In the genomic region with DNA sequence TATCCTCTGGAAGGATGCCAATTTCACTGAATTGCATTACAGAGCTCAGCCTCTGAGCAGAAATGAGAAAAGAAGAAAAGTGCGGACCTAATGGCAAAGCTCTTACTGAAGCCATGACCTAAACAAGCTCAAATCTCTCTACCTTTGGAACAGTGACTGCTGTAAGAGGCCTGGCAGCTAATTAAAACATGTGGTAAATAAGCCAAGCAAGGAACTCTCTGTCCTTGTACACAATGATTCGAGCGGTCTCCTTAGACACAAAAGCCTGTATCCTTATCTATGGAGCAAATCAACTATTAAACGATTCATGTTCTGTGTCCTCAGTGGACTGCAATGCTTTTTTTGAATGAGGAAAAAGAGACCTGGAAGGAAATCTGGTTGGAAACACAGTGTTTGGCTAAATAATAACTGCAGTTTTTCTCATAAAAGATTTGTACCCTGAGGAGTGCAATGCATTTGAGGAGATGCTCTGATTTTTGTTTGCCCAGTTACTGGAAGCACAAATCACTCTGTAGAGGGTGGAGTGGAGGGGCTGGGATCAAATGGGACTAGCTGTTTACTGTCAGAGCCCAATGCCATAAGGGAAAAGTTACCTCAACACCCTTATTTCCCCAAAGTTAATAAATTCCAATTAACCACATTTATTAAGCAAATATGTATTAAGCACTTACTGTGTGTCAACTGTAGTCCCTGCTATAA, we compare ENCODE assay signal across 19 cellular contexts.
"Had no signal": no experiment of that assay in that cellular context is flagged by ENCODE, and none has a peak within 500 bp of the region (broad histone marks: within the 10 kb centered on the region; RNA-seq: fewer than 3 reads in every experiment).

No MANE protein-coding gene starts in this region.

- DNase-seq: activated CD4-positive, alpha-beta T cell treated with anti-CD3 and anti-CD28 coated beads, Interleukin-2, amount 10 ng/mL, durations not matched to agents 24 days and 14 days; activated CD8-positive, alpha-beta T cell treated with anti-CD3 and anti-CD28 coated beads for 36 hours; activated naive CD4-positive, alpha-beta T cell treated with anti-CD3 and anti-CD28 coated beads for 36 hours; activated T-cell treated with anti-CD3 and anti-CD28 coated beads, Interleukin-2, amount 50 U/mL, for 1 hour; aorta; colonic mucosa; erythroblast; foreskin melanocyte; midbrain; nephron progenitor cell; nucleus accumbens; retina; stimulated activated CD4-positive, alpha-beta T cell treated with anti-CD3 and anti-CD28 coated beads, Interleukin-2, amount 100 ng/mL, for 24 hours; stimulated activated naive CD4-positive, alpha-beta T cell treated with Interleukin-2 at 50 U/mL for 16 hours; T-helper 9 cell; thyroid gland had no signal

- H3K9me3 ChIP-seq: colonic mucosa, thyroid gland had no signal

- H3K4me3 Mint-ChIP-seq: activated CD4-positive, alpha-beta T cell treated with anti-CD3 and anti-CD28 coated beads, Interleukin-2, amount 10 ng/mL, durations not matched to agents 24 days and 14 days; activated CD8-positive, alpha-beta T cell treated with anti-CD3 and anti-CD28 coated beads for 36 hours; activated naive CD4-positive, alpha-beta T cell treated with anti-CD3 and anti-CD28 coated beads for 36 hours; central memory CD8-positive, alpha-beta T cell; nephron progenitor cell had no signal

- H3K27me3 ChIP-seq: colonic mucosa, thyroid gland had no signal

- H3K27ac ChIP-seq: colonic mucosa, thyroid gland had no signal

- H3K36me3 ChIP-seq: colonic mucosa, thyroid gland had no signal

- H3K4me3 ChIP-seq: colonic mucosa, thyroid gland had no signal

- H3K9me3 Mint-ChIP-seq: activated CD4-positive, alpha-beta T cell treated with anti-CD3 and anti-CD28 coated beads, Interleukin-2, amount 10 ng/mL, durations not matched to agents 24 days and 14 days; activated CD8-positive, alpha-beta T cell treated with anti-CD3 and anti-CD28 coated beads for 36 hours; activated naive CD4-positive, alpha-beta T cell treated with anti-CD3 and anti-CD28 coated beads for 36 hours; activated T-helper 2 cell treated with anti-CD3 and anti-CD28 coated beads, Interferon-gamma antibody, Interleukin-2, Interleukin-4, amounts not matched to agents 10 μg/mL and 5 μg/mL and 100 μg/mL, durations not matched to agents 14 hours and 24 hours and 36 hours; central memory CD8-positive, alpha-beta T cell; nephron progenitor cell had no signal

- H3K4me1 Mint-ChIP-seq: activated CD4-positive, alpha-beta T cell treated with anti-CD3 and anti-CD28 coated beads, Interleukin-2, amount 10 ng/mL, durations not matched to agents 24 days and 14 days; central memory CD8-positive, alpha-beta T cell; nephron progenitor cell had no signal

- H3K27ac Mint-ChIP-seq: activated CD4-positive, alpha-beta T cell treated with anti-CD3 and anti-CD28 coated beads, Interleukin-2, amount 10 ng/mL, durations not matched to agents 24 days and 14 days; activated CD8-positive, alpha-beta T cell treated with anti-CD3 and anti-CD28 coated beads for 36 hours; activated naive CD4-positive, alpha-beta T cell treated with anti-CD3 and anti-CD28 coated beads for 36 hours; activated T-helper 2 cell treated with anti-CD3 and anti-CD28 coated beads, Interferon-gamma antibody, Interleukin-2, Interleukin-4, amounts not matched to agents 10 μg/mL and 5 μg/mL and 100 μg/mL, durations not matched to agents 14 hours and 24 hours and 36 hours; nephron progenitor cell had no signal

- ATAC-seq: activated CD8-positive, alpha-beta T cell treated with anti-CD3 and anti-CD28 coated beads for 36 hours; left lobe of liver had no signal

- H3K4me1 ChIP-seq: colonic mucosa had no signal
